ENCODE assay signal across 8 cellular contexts in genomic region chr6:139369568-139370046, GRCh38. TPM values are rescaled to one million over a fixed set of nuclear protein-coding genes. Genes with fewer than 3 reads are reported as not detected.
DNase-seq lines count a peak whose midpoint lies in the region; ATAC-seq, FAIRE-seq and TF ChIP-seq lines count a peak whose summit lies in the region.

No MANE protein-coding gene starts in this region.

- ATAC-seq in IMR-90 (ENCODE audit: low read depth), result 0 out of 2 replicates have a peak, but pooled peaks have one; percentile 2

- H3K4ac ChIP-seq in IMR-90 (ENCODE audit: low read depth, low read length), result peak overlapping the region; percentile 16; the same call in 1 of the 2 replicates

- BruUV-seq in IMR-90 (replicated peaks; lab: Mats Ljungman, UMichigan), result no TSS peak

- H2AFZ ChIP-seq in IMR-90 (replicated peaks; ENCODE audit: low read length, poor library complexity), result no peak overlapping the region

- 0 out of 2 replicates have a peak, but pooled peaks have one; percentile 33 for TF ChIP-seq POLR2A in IMR-90 (IDR thresholded peaks at IDR 0.05; ENCODE audit: low read depth, low read length)

- H3K56ac ChIP-seq in IMR-90 (ENCODE audit: extremely low read depth, insufficient read depth, low read length), result no peak overlapping the region

- in situ Hi-C loops in IMR-90 (cut with MboI; ENCODE audit: low sequenced_read_pairs), result loop anchor here (5.0 to 25.0 kb wide), 7 partner anchors 228 to 1543 kb away; partner anchors contain the start of gene PERP

- no peak overlapping the region for H3K4me3 ChIP-seq in IMR-90 (ENCODE audit: insufficient read depth, low read depth, low read length)

- H3K9me3 ChIP-seq in IMR-90 (ENCODE audit: control insufficient read depth, insufficient read depth, low read length), result no peaks in the 10 kb centered on the region

- 20% methylated on average over 1 of the region's 8 CpGs; no CpG with 5 or more reads in 1 of the 2 experiments for WGBS in IMR-90 (ENCODE audit: extremely low coverage in 2 of 2, insufficient read length in 1 of 2), 2 experiments

- CTCF ChIA-PET in IMR-90 (lab: Yijun Ruan, JAX), result interaction anchor here (0.6 to 1.3 kb wide), 11 partner anchors 139 to 683 kb away, joined by 3 to 10 read pairs (median 3); no protein-coding TSS in a partner anchor

- 0 out of 3 replicates have a peak overlapping the region, but pooled peaks have one; percentile 16 for H2BK15ac ChIP-seq in IMR-90 (ENCODE audit: low read depth, low read length)

- POLR2A ChIA-PET in IMR-90 (lab: Charles Lee; ENCODE audit: unreplicated experiment), result interaction anchor here (0.6 to 1.5 kb wide), 8 partner anchors 9 to 1169 kb away, joined by 3 to 7 read pairs (median 3); no protein-coding TSS in a partner anchor

- H3K4me2 ChIP-seq in IMR-90 (ENCODE audit: low read depth, low read length), result peak overlapping the region; percentile 51; the same call in 1 of the 2 replicates

- no peaks in the 10 kb centered on the region for H3K27me3 ChIP-seq in IMR-90 (ENCODE audit: control insufficient read depth, insufficient read depth, low read length)

- H3K18ac ChIP-seq in IMR-90 (ENCODE audit: low read depth, low read length), result peak overlapping the region; percentile 31; the same call in 1 of the 2 replicates

- H3K23ac ChIP-seq in IMR-90 (ENCODE audit: low read depth, low read length), result 0 out of 2 replicates have a peak overlapping the region, but pooled peaks have one; percentile 2

- H4K5ac ChIP-seq in IMR-90 (ENCODE audit: low read depth, low read length), result no peak overlapping the region; the same call in 1 of the 2 replicates

- no peak for FAIRE-seq in frontal cortex (lab: Jason Lieb, UNC)

- no peak overlapping the region for H2AK5ac ChIP-seq in IMR-90 (ENCODE audit: low read depth, low read length)

- peak overlapping the region in 1 of 2 experiments; percentile 3; a peak in 1 of 4 replicates for H4K8ac ChIP-seq in IMR-90 (ENCODE audit: low read depth in 2 of 2, low read length in 2 of 2)

- H3K4me1 ChIP-seq in IMR-90 (ENCODE audit: control insufficient read depth, insufficient read depth, low read length), result peaks cover 7% of the 10 kb centered on the region

- H2AK9ac ChIP-seq in IMR-90 (replicated peaks; ENCODE audit: low read depth, low read length, poor library complexity), result no peak overlapping the region

- H2BK120ac ChIP-seq in IMR-90 (ENCODE audit: low read depth, low read length), result peak overlapping the region; percentile 30; the same call in 1 of the 2 replicates

- no peak overlapping the region for H3K14ac ChIP-seq in IMR-90 (replicated peaks; ENCODE audit: low read depth, low read length)

- H3K9me1 ChIP-seq in IMR-90 (ENCODE audit: insufficient read depth, low read length), result no peaks in the 10 kb centered on the region

- dilution Hi-C loops in IMR-90 (cut with HindIII; ENCODE audit: low sequenced_read_pairs, unreplicated experiment), result no loop called here

- peak; percentile 76 for TF ChIP-seq CTCF in IMR-90 (conservative IDR thresholded peaks at IDR 0.05; ENCODE audit: low read depth, low read length)

- DNase-seq in DMS53 treated with DMSO at 0.1 percent for 48 hours (lab: John Stamatoyannopoulos, UW; ENCODE audit: unreplicated experiment) (peak; percentile 24), IMR-90 (peak; percentile 80), RPMI8226 (peak; percentile 65), dedifferentiated amniotic fluid mesenchymal stem cell (ENCODE audit: extremely low spot score) (peak; percentile 76), midbrain (lab: John Stamatoyannopoulos, UW) (peak; percentile 39), frontal cortex (ENCODE audit: low spot score in 2 of 2) (no peak), globus pallidus (ENCODE audit: low spot score) (no peak), COR-L47 (lab: John Stamatoyannopoulos, UW) (no peak)

- no peak overlapping the region for H3K9ac ChIP-seq in IMR-90 (ENCODE audit: low read depth, low read length)

- intact Hi-C loops in IMR-90 (cut with micrococcal nuclease), result loop anchor here (1.0 to 10.0 kb wide), 9 partner anchors 513 to 1955 kb away; no protein-coding TSS in a partner anchor

- H2BK5ac ChIP-seq in IMR-90 (ENCODE audit: low read depth, low read length, poor library complexity, severe bottlenecking), result peak overlapping the region; percentile 30

- TF ChIP-seq RAD21 in IMR-90 (IDR thresholded peaks at IDR 0.05; ENCODE audit: low read length), result peak; percentile 89

- peaks cover 17% of the 10 kb centered on the region for H3K36me3 ChIP-seq in IMR-90 (ENCODE audit: control insufficient read depth, insufficient read depth, low read length)

- peaks cover 34% of the 10 kb centered on the region for H4K20me1 ChIP-seq in IMR-90 (ENCODE audit: insufficient read depth, low read length)

- no peak overlapping the region for H3K27ac ChIP-seq in IMR-90 (ENCODE audit: insufficient read depth, low read length)

- H4K91ac ChIP-seq in IMR-90 (ENCODE audit: insufficient read depth, low read depth, low read length), result 0 out of 2 replicates have a peak overlapping the region, but pooled peaks have one; percentile 1

- H3K79me1 ChIP-seq in IMR-90 (ENCODE audit: low read depth in 1 of 2, low read length in 2 of 2), result peaks cover 0 to 3% of the 10 kb centered on the region in 2 experiments; a peak in 1 of 4 replicates

- H2BK20ac ChIP-seq in IMR-90 (ENCODE audit: low read depth, low read length), result peak overlapping the region; percentile 10; the same call in 1 of the 2 replicates

TF ChIP-seq in IMR-90, 13 proteins besides CTCF, POLR2A, EP300 and RAD21:
- no peak for TF ChIP-seq MXI1 (IDR thresholded peaks at IDR 0.05; ENCODE audit: borderline replicate concordance, low read depth, low read length)
- TF ChIP-seq SMC3 (IDR thresholded peaks at IDR 0.05; ENCODE audit: low read depth, low read length), result peak; percentile 82
- TF ChIP-seq NFE2L2 (IDR thresholded peaks at IDR 0.05; ENCODE audit: low read depth, low read length), result no peak

RNA-seq across cellular contexts. Expression of gene CITED2, which starts 4.8 kb away (rescaled TPM):
- total RNA-seq in IMR-90 (2012; rRNA removed), result 163 and 266 TPM in 2 replicates
- 483 and 714 TPM in 2 replicates for polyA plus RNA-seq in IMR-90 (2012; rRNA removed)
- polyA plus RNA-seq in IMR-90 (2012; cell fraction: cytosol; rRNA removed), result 132 and 474 TPM in 2 replicates
- polyA plus RNA-seq in IMR-90 (2012; cell fraction: nucleus; rRNA removed; ENCODE audit: low replicate concordance), result 416 and 734 TPM in 2 replicates
- 36.3 TPM for total RNA-seq in frontal cortex

Comparison
In these comparisons a context has a peak if more than half of its experiments do, and no peak if none do; other contexts are left out.
1. DNase-seq: peak in DMS53 treated with DMSO at 0.1 percent for 48 hours (single experiment), IMR-90 (single experiment), RPMI8226 (single experiment), dedifferentiated amniotic fluid mesenchymal stem cell (single experiment) and midbrain (single experiment); none in frontal cortex (0 of 2), globus pallidus (single experiment) and COR-L47 (single experiment).